Comparison of ENCODE assay signal across 8 cellular contexts in the genomic region with DNA sequence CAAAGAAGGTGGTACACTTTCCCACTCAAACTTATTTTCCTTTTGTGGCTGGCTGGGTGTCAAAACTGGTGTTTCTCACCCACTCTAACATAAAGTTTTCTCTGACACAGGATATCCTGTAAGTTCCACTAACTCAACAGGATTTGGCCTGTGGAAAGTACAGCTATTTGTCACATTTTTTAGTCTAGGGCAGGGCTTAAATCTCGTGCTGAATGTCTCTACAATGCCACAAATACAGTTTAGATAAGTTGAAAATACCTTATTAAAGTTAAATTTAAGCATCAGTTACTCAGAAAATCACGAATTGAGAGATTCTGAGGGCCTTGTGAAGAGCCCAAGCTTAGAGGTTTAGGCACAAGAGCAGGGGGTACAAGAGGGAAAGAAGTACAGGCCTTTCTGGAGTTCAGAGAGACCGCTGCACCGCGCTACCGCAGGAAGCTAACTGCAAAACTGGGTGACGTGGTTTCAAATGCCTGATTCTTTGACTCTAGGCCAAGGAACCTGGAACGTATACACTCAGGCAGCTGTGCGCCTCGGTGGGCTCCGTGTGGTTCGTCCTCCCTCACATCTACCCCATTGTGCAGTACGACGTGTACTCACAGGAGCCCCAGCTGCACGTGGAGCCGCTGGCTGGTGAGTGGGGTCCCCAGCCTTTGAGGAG. TPM values are rescaled to one million over a fixed set of nuclear protein-coding genes. Genes with fewer than 3 reads are reported as not detected.
DNase-seq lines count a peak whose midpoint lies in the region; ATAC-seq and TF ChIP-seq lines count a peak whose summit lies in the region.

No MANE protein-coding gene starts in this region.

- H3K4me1 ChIP-seq in SJSA1 (replicated peaks) (peaks cover 47% of the 10 kb centered on the region), left ventricle myocardium inferior (peaks cover 64% of the 10 kb centered on the region), prostate gland (replicated peaks) (no peaks in the 10 kb centered on the region)

- intact Hi-C loops in left ventricle myocardium inferior (cut with micrococcal nuclease) (no loop called here), prostate gland (cut with DNase I) (no loop called here)

- WGBS in prostate gland: 68% methylated on average over 16 of the region's 16 CpGs

- H3K27ac ChIP-seq in SJSA1 (peak overlapping the region; percentile 57), left ventricle myocardium inferior (replicated peaks) (peak overlapping the region; percentile 88), prostate gland (no peak overlapping the region)

- peak in 1 of 2 experiments; percentile 33 for DNase-seq in SJSA1 (ENCODE audit: low read depth in 1 of 2, low spot score in 2 of 2)
- peak; percentile 27 to 31 for DNase-seq in activated T-helper 1 cell treated with anti-CD3 and anti-CD28 coated beads, Interleukin-2, amount 50 U/mL, for 16 hours (ENCODE audit: low read depth in 1 of 2, low spot score in 1 of 2)
- DNase-seq in left ventricle myocardium inferior: no peak
- peak; percentile 27 for DNase-seq in stimulated activated CD8-positive, alpha-beta memory T cell treated with anti-CD3 and anti-CD28 coated beads, Interleukin-15, amount 100 ng/mL, for 1 hour (ENCODE audit: low read depth)
- DNase-seq in NCI-H774 (lab: John Stamatoyannopoulos, UW): no peak
- DNase-seq in HuH-7.5 (ENCODE audit: low spot score): no peak
- DNase-seq in prostate gland (ENCODE audit: low spot score): no peak

- peaks cover 77% of the 10 kb centered on the region for H3K36me3 ChIP-seq in SJSA1
- peaks cover 60% of the 10 kb centered on the region for H3K36me3 ChIP-seq in left ventricle myocardium inferior
- peaks cover 0 to 4% of the 10 kb centered on the region in 2 donors for H3K36me3 ChIP-seq in prostate gland

- H3K27me3 ChIP-seq in SJSA1 (replicated peaks) (no peaks in the 10 kb centered on the region), left ventricle myocardium inferior (ENCODE audit: low read depth) (no peaks in the 10 kb centered on the region), prostate gland (replicated peaks; ENCODE audit: insufficient read depth) (no peaks in the 10 kb centered on the region)

- ATAC-seq in HG03520 (IDR thresholded peaks at IDR 0.05; ENCODE audit: unreplicated experiment): no peak

- no peak overlapping the region for H3K4me3 ChIP-seq in SJSA1
- peak overlapping the region; percentile 34 for H3K4me3 ChIP-seq in left ventricle myocardium inferior
- no peak overlapping the region for H3K4me3 ChIP-seq in prostate gland

- TF ChIP-seq POLR2A in prostate gland (IDR thresholded peaks at IDR 0.05): no peak

- TF ChIP-seq CTCF in left ventricle myocardium inferior (IDR thresholded peaks at IDR 0.05; ENCODE audit: borderline replicate concordance) (no peak), prostate gland (IDR thresholded peaks at IDR 0.05) (no peak)

- no peaks in the 10 kb centered on the region for H3K9me3 ChIP-seq in SJSA1 (replicated peaks)
- no peaks in the 10 kb centered on the region for H3K9me3 ChIP-seq in left ventricle myocardium inferior (replicated peaks)
- H3K9me3 ChIP-seq in prostate gland: no peaks in the 10 kb centered on the region

RNA-seq across cellular contexts. Expression of a gene that starts 23.4 kb away (rescaled TPM):
- total RNA-seq in SJSA1 (2014; rRNA removed; shearing (Covaris generic)): 24.4 and 24.8 TPM in 2 replicates
- total RNA-seq in left ventricle myocardium inferior (7.4 TPM), prostate gland (10 to 100 TPM; 10.7 to 14.9 TPM)

RNA-seq across cellular contexts. Expression of a gene that starts 49.7 kb away (rescaled TPM):
- 14.8 and 23.7 TPM in 2 replicates for total RNA-seq in SJSA1 (2014; rRNA removed; shearing (Covaris generic))
- total RNA-seq in left ventricle myocardium inferior: 143 TPM
- total RNA-seq in prostate gland: 10 to 100 TPM in 1 of 2 donors, 1 to 10 TPM in 1; 4.7 to 45.7 TPM

Comparison
In these comparisons a context has a peak if more than half of its experiments do, and no peak if none do; other contexts are left out.
1. DNase-seq: peak in activated T-helper 1 cell treated with anti-CD3 and anti-CD28 coated beads, Interleukin-2, amount 50 U/mL, for 16 hours (2 of 2) and stimulated activated CD8-positive, alpha-beta memory T cell treated with anti-CD3 and anti-CD28 coated beads, Interleukin-15, amount 100 ng/mL, for 1 hour (single experiment); none in left ventricle myocardium inferior (single experiment), NCI-H774 (single experiment), HuH-7.5 (single experiment) and prostate gland (single experiment).
2. H3K27ac ChIP-seq: peak in SJSA1 (single experiment) and left ventricle myocardium inferior (single experiment); none in prostate gland (0 of 2).